In genomic region chr17:72123964-72124791, GRCh38 we compare ENCODE assay signal across 1 cellular context.
A peak's percentile ranks its signal among the peaks of the same experiment; 100 is the strongest.
TF ChIP-seq lines count a peak whose summit lies in the region.

No MANE protein-coding gene starts in this region.

TF ChIP-seq in HepG2, 621 proteins besides CTCF, POLR2A, EP300 and RAD21 (continued from another document and continues in another):
- TF ChIP-seq ZNF639 (CRISPR knock-in tag; conservative IDR thresholded peaks at IDR 0.05) = no peak
- TF ChIP-seq RNF219 (CRISPR knock-in tag; IDR thresholded peaks at IDR 0.05) = no peak
- TF ChIP-seq ZNF713 (CRISPR knock-in tag; IDR thresholded peaks at IDR 0.05) = no peak
- no peak for TF ChIP-seq NCOR1 (IDR thresholded peaks at IDR 0.05; ENCODE audit: borderline replicate concordance, low read length)
- no peak for TF ChIP-seq ZNF776 (CRISPR knock-in tag; IDR thresholded peaks at IDR 0.05)
- TF ChIP-seq, protein P1, sequence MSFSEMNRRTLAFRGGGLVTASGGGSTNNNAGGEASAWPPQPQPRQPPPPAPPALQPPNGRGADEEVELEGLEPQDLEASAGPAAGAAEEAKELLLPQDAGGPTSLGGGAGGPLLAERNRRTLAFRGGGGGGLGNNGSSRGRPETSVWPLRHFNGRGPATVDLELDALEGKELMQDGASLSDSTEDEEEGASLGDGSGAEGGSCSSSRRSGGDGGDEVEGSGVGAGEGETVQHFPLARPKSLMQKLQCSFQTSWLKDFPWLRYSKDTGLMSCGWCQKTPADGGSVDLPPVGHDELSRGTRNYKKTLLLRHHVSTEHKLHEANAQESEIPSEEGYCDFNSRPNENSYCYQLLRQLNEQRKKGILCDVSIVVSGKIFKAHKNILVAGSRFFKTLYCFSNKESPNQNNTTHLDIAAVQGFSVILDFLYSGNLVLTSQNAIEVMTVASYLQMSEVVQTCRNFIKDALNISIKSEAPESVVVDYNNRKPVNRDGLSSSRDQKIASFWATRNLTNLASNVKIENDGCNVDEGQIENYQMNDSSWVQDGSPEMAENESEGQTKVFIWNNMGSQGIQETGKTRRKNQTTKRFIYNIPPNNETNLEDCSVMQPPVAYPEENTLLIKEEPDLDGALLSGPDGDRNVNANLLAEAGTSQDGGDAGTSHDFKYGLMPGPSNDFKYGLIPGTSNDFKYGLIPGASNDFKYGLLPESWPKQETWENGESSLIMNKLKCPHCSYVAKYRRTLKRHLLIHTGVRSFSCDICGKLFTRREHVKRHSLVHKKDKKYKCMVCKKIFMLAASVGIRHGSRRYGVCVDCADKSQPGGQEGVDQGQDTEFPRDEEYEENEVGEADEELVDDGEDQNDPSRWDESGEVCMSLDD (CRISPR knock-in tag; IDR thresholded peaks at IDR 0.05; ENCODE audit: borderline replicate concordance) = peak; percentile 51; the same call in 1 of the 2 replicates
- TF ChIP-seq ZNF710 (CRISPR knock-in tag; IDR thresholded peaks at IDR 0.05; ENCODE audit: borderline replicate concordance) = no peak
- no peak for TF ChIP-seq ZNF678 (CRISPR knock-in tag; IDR thresholded peaks at IDR 0.05)
- no peak for TF ChIP-seq ZFP36L2 (CRISPR knock-in tag; IDR thresholded peaks at IDR 0.05)
- no peak for TF ChIP-seq ZNF430 (CRISPR knock-in tag; IDR thresholded peaks at IDR 0.05)
- no peak for TF ChIP-seq HCFC1 (IDR thresholded peaks at IDR 0.05; ENCODE audit: low read depth, low read length)
- peak; percentile 3; the same call in 1 of the 2 replicates for TF ChIP-seq ZNF574 (CRISPR knock-in tag; IDR thresholded peaks at IDR 0.05)
- no peak for TF ChIP-seq HHEX (CRISPR knock-in tag; IDR thresholded peaks at IDR 0.05)
- no peak for TF ChIP-seq ZNF274 (CRISPR knock-in tag; IDR thresholded peaks at IDR 0.05)
- peak; percentile 30; the same call in 1 of the 2 replicates for TF ChIP-seq SALL2 (CRISPR knock-in tag; IDR thresholded peaks at IDR 0.05)
- no peak for TF ChIP-seq RNF2 (conservative IDR thresholded peaks at IDR 0.05; ENCODE audit: low read depth)
- no peak for TF ChIP-seq MTA3 (CRISPR knock-in tag; IDR thresholded peaks at IDR 0.05)
- no peak for TF ChIP-seq KAT2B (IDR thresholded peaks at IDR 0.05; ENCODE audit: borderline replicate concordance, low read depth, low read length)
- TF ChIP-seq ZMYM4 (CRISPR knock-in tag; IDR thresholded peaks at IDR 0.05) = no peak
- TF ChIP-seq, protein P2, sequence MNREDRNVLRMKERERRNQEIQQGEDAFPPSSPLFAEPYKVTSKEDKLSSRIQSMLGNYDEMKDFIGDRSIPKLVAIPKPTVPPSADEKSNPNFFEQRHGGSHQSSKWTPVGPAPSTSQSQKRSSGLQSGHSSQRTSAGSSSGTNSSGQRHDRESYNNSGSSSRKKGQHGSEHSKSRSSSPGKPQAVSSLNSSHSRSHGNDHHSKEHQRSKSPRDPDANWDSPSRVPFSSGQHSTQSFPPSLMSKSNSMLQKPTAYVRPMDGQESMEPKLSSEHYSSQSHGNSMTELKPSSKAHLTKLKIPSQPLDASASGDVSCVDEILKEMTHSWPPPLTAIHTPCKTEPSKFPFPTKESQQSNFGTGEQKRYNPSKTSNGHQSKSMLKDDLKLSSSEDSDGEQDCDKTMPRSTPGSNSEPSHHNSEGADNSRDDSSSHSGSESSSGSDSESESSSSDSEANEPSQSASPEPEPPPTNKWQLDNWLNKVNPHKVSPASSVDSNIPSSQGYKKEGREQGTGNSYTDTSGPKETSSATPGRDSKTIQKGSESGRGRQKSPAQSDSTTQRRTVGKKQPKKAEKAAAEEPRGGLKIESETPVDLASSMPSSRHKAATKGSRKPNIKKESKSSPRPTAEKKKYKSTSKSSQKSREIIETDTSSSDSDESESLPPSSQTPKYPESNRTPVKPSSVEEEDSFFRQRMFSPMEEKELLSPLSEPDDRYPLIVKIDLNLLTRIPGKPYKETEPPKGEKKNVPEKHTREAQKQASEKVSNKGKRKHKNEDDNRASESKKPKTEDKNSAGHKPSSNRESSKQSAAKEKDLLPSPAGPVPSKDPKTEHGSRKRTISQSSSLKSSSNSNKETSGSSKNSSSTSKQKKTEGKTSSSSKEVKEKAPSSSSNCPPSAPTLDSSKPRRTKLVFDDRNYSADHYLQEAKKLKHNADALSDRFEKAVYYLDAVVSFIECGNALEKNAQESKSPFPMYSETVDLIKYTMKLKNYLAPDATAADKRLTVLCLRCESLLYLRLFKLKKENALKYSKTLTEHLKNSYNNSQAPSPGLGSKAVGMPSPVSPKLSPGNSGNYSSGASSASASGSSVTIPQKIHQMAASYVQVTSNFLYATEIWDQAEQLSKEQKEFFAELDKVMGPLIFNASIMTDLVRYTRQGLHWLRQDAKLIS (CRISPR knock-in tag; IDR thresholded peaks at IDR 0.05) = no peak
- no peak for TF ChIP-seq ZNF235 (CRISPR knock-in tag; IDR thresholded peaks at IDR 0.05; ENCODE audit: borderline replicate concordance)
- TF ChIP-seq MBNL3 (CRISPR knock-in tag; conservative IDR thresholded peaks at IDR 0.05) = no peak
- TF ChIP-seq DNMT1 (CRISPR knock-in tag; IDR thresholded peaks at IDR 0.05) = no peak
- TF ChIP-seq MATR3 (CRISPR knock-in tag; IDR thresholded peaks at IDR 0.05) = no peak
- no peak for TF ChIP-seq ZNF10 (CRISPR knock-in tag; IDR thresholded peaks at IDR 0.05; ENCODE audit: borderline replicate concordance, low read depth)
- no peak for TF ChIP-seq PCBP2 (optimal IDR thresholded peaks at IDR 0.05; ENCODE audit: low read depth, low read length, poor library complexity, severe bottlenecking)
- no peak for TF ChIP-seq ISL2 (CRISPR knock-in tag; IDR thresholded peaks at IDR 0.05)
- no peak for TF ChIP-seq TCF12 (IDR thresholded peaks at IDR 0.05)
- TF ChIP-seq TCF12 (CRISPR knock-in tag; IDR thresholded peaks at IDR 0.05) = no peak
- TF ChIP-seq MLLT10 (CRISPR knock-in tag; IDR thresholded peaks at IDR 0.05) = no peak
- no peak for TF ChIP-seq ZNF616 (CRISPR knock-in tag; IDR thresholded peaks at IDR 0.05; ENCODE audit: low read depth)
- TF ChIP-seq ZNF569 (CRISPR knock-in tag; IDR thresholded peaks at IDR 0.05; ENCODE audit: borderline replicate concordance) = no peak
- TF ChIP-seq FOXO1 (CRISPR knock-in tag; IDR thresholded peaks at IDR 0.05) = no peak
- no peak for TF ChIP-seq ZXDC (CRISPR knock-in tag; IDR thresholded peaks at IDR 0.05)
- TF ChIP-seq, protein P3, sequence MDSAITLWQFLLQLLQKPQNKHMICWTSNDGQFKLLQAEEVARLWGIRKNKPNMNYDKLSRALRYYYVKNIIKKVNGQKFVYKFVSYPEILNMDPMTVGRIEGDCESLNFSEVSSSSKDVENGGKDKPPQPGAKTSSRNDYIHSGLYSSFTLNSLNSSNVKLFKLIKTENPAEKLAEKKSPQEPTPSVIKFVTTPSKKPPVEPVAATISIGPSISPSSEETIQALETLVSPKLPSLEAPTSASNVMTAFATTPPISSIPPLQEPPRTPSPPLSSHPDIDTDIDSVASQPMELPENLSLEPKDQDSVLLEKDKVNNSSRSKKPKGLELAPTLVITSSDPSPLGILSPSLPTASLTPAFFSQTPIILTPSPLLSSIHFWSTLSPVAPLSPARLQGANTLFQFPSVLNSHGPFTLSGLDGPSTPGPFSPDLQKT (CRISPR knock-in tag; IDR thresholded peaks at IDR 0.05; ENCODE audit: borderline replicate concordance) = no peak
- no peak for TF ChIP-seq EZH2 (conservative IDR thresholded peaks at IDR 0.05; ENCODE audit: low read depth, low read length)
- no peak for TF ChIP-seq ZNF615 (CRISPR knock-in tag; IDR thresholded peaks at IDR 0.05; ENCODE audit: borderline replicate concordance)
- TF ChIP-seq ATF5 (CRISPR knock-in tag; IDR thresholded peaks at IDR 0.05; ENCODE audit: low read depth) = no peak
- no peak for TF ChIP-seq HOXD1 (CRISPR knock-in tag; IDR thresholded peaks at IDR 0.05)
- TF ChIP-seq ZEB1 (IDR thresholded peaks at IDR 0.05; ENCODE audit: insufficient replicate concordance, low read depth) = no peak
- TF ChIP-seq ARNTL (CRISPR knock-in tag; IDR thresholded peaks at IDR 0.05) = no peak
- TF ChIP-seq PTBP1 (IDR thresholded peaks at IDR 0.05; ENCODE audit: low read depth, low read length, poor library complexity, severe bottlenecking) = no peak
- TF ChIP-seq LCORL (IDR thresholded peaks at IDR 0.05) = no peak
- TF ChIP-seq LCORL (CRISPR knock-in tag; IDR thresholded peaks at IDR 0.05) = no peak
- TF ChIP-seq ZNF720 (CRISPR knock-in tag; IDR thresholded peaks at IDR 0.05) = no peak
- no peak for TF ChIP-seq ZNF350 (CRISPR knock-in tag; IDR thresholded peaks at IDR 0.05; ENCODE audit: borderline replicate concordance, low read depth)
- no peak for TF ChIP-seq MAFK (conservative IDR thresholded peaks at IDR 0.05 in 1 of 2, IDR thresholded peaks at IDR 0.05 in 1 of 2; ENCODE audit: low read length in 2 of 2)
- TF ChIP-seq PHB2 (IDR thresholded peaks at IDR 0.05; ENCODE audit: partially characterized antibody) = no peak
- no peak for TF ChIP-seq ZNF564 (CRISPR knock-in tag; IDR thresholded peaks at IDR 0.05)
- peak; percentile 99 for TF ChIP-seq ZBTB38 (CRISPR knock-in tag; IDR thresholded peaks at IDR 0.05)
